8 cellular contexts compared by ENCODE assay signal in the genomic region with DNA sequence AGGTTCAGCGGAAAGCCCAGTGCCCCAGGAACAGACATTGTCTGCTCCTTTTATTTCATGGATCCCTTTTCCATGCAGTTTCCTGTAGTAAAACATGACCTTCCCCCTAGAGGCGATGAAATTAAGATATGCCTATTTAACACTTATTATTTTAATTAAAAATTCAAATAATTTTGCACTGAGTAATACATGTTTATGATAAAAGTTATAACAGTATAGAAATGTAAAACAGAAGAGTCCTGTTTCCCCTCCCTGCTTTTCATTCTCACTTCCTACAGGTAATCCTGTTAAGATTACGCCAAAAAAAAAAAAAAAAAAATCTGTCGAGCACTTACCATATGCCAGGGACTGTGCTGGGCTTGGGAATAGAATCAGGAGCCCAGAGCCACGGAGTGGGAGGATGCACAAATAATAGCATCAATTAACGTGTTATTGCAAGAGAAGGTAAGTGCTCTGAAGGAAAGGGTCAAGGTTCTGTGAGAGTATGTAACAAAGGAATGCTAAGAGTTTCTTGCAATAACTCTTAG. TPM values are rescaled to one million over a fixed set of nuclear protein-coding genes. Genes with fewer than 3 reads are reported as not detected.
DNase-seq lines count a peak whose midpoint lies in the region; ATAC-seq, FAIRE-seq and TF ChIP-seq lines count a peak whose summit lies in the region.

No MANE protein-coding gene starts in this region.

- H2BK5ac ChIP-seq in IMR-90 (ENCODE audit: low read depth, low read length, poor library complexity, severe bottlenecking), result no peak overlapping the region

- H3K4me2 ChIP-seq in IMR-90 (ENCODE audit: low read depth, low read length) (peak overlapping the region; percentile 86), K562 (ENCODE audit: insufficient read depth, low read length) (peak overlapping the region; percentile 59)

- TF ChIP-seq POLR2A in IMR-90 (IDR thresholded peaks at IDR 0.05; ENCODE audit: low read depth, low read length) (no peak), K562 (conservative IDR thresholded peaks at IDR 0.05) (no peak)

- DNase-seq in AG10803 (ENCODE audit: low read depth) (no peak), IMR-90 (no peak), K562 (ENCODE audit: extremely low read depth in 1 of 4, low spot score in 3 of 4) (no peak), glomerular visceral epithelial cell (ENCODE audit: extremely low spot score) (no peak), NOMO-1 (lab: John Stamatoyannopoulos, UW; ENCODE audit: unreplicated experiment in 2 of 2) (no peak)

- H3K36me3 ChIP-seq in IMR-90 (ENCODE audit: control insufficient read depth, insufficient read depth, low read length) (no peaks in the 10 kb centered on the region), K562 (ENCODE audit: control insufficient read depth, insufficient read depth, low read length) (peaks cover 8% of the 10 kb centered on the region; the same call in 2 of the 3 replicates)

- H3K27ac ChIP-seq in IMR-90 (ENCODE audit: insufficient read depth, low read length) (no peak overlapping the region), K562 (ENCODE audit: extremely low read depth, low read depth, low read length) (peak overlapping the region; percentile 84; the same call in 1 of the 3 replicates)

- CTCF ChIA-PET in IMR-90 (lab: Yijun Ruan, JAX), result no interaction called here
- CTCF ChIA-PET in K562 (lab: Yijun Ruan, JAX; ENCODE audit: low intra/inter-chr PET ratio), result interaction anchor here (0.6 to 1.4 kb wide), 4 partner anchors 55 to 81 kb away, joined by 3 to 8 read pairs (median 3); no protein-coding TSS in a partner anchor

- H4K5ac ChIP-seq in IMR-90 (ENCODE audit: low read depth, low read length), result peak overlapping the region; percentile 53

- H3K79me1 ChIP-seq in IMR-90 (ENCODE audit: low read depth in 1 of 2, low read length in 2 of 2), result peaks cover 0 to 22% of the 10 kb centered on the region in 2 experiments; a peak in 3 of 4 replicates

- H4K20me1 ChIP-seq in IMR-90 (ENCODE audit: insufficient read depth, low read length), result no peaks in the 10 kb centered on the region
- peaks cover 4% of the 10 kb centered on the region; the same call in 1 of the 2 replicates for H4K20me1 ChIP-seq in K562 (replicated peaks; ENCODE audit: control insufficient read depth, insufficient read depth, low read length)

- TF ChIP-seq CTCF in AG10803 (conservative IDR thresholded peaks at IDR 0.05; ENCODE audit: low read length) (no peak), IMR-90 (conservative IDR thresholded peaks at IDR 0.05; ENCODE audit: low read depth, low read length) (no peak), K562 (IDR thresholded peaks at IDR 0.05 in 2 of 3, conservative IDR thresholded peaks at IDR 0.05 in 1 of 3; ENCODE audit: insufficient read depth in 2 of 3, low read depth in 1 of 3, low read length in 3 of 3) (no peak)

- H2BK15ac ChIP-seq in IMR-90 (ENCODE audit: low read depth, low read length), result no peak overlapping the region

- H3K23ac ChIP-seq in IMR-90 (ENCODE audit: low read depth, low read length), result peak overlapping the region; percentile 58; the same call in 1 of the 2 replicates

- TF ChIP-seq RAD21 in IMR-90 (IDR thresholded peaks at IDR 0.05; ENCODE audit: low read length), result no peak
- no peak for TF ChIP-seq RAD21 in K562 (CRISPR knock-in tag; conservative IDR thresholded peaks at IDR 0.05 in 1 of 2, IDR thresholded peaks at IDR 0.05 in 1 of 2)

- H3K9me1 ChIP-seq in IMR-90 (ENCODE audit: insufficient read depth, low read length) (no peaks in the 10 kb centered on the region; the same call in 1 of the 2 replicates), K562 (ENCODE audit: control insufficient read depth, insufficient read depth, low read length) (no peaks in the 10 kb centered on the region)

- ATAC-seq in IMR-90 (ENCODE audit: low read depth), result no peak
- ATAC-seq in K562, result no peak
- no peak for ATAC-seq in HG02798 (IDR thresholded peaks at IDR 0.05; ENCODE audit: poor library complexity, unreplicated experiment)
- ATAC-seq in GM19324 (IDR thresholded peaks at IDR 0.05; ENCODE audit: low FRiP score, unreplicated experiment), result no peak

- H3K14ac ChIP-seq in IMR-90 (replicated peaks; ENCODE audit: low read depth, low read length), result peak overlapping the region; percentile 37; the same call in 1 of the 2 replicates

- H3K79me2 ChIP-seq in K562 (ENCODE audit: control insufficient read depth, insufficient read depth, low read length), result peaks cover 34% of the 10 kb centered on the region

- no peak for FAIRE-seq in K562 (lab: Jason Lieb, UNC)

- intact Hi-C loops in IMR-90 (cut with micrococcal nuclease) (loop anchor here (1.0 to 2.0 kb wide), 2 partner anchors 48 to 90 kb away; partner anchors contain the start of genes C1RL, EMG1 and PHB2), K562 (cut with micrococcal nuclease) (loop anchor here (5.0 kb wide), 1 partner anchor 47 kb away; the partner anchor contains the start of genes EMG1 and PHB2)

- no peak overlapping the region for H2AK9ac ChIP-seq in IMR-90 (replicated peaks; ENCODE audit: low read depth, low read length, poor library complexity)

- peaks cover 5% of the 10 kb centered on the region; the same call in 1 of the 2 replicates for H3K4me1 ChIP-seq in IMR-90 (ENCODE audit: control insufficient read depth, insufficient read depth, low read length)
- peaks cover 5 to 24% of the 10 kb centered on the region in 2 experiments; a peak in 4 of 5 replicates for H3K4me1 ChIP-seq in K562 (replicated peaks in 1 of 2; ENCODE audit: control insufficient read depth in 2 of 2, insufficient read depth in 2 of 2, low read length in 2 of 2)
- H3K4me1 ChIP-seq in mononuclear cell (ENCODE audit: insufficient read depth, low read length), result peaks cover 35% of the 10 kb centered on the region

- H4K8ac ChIP-seq in IMR-90 (ENCODE audit: low read depth in 2 of 2, low read length in 2 of 2), result peak overlapping the region in 1 of 2 experiments; percentile 45; a peak in 1 of 4 replicates

- no peak overlapping the region; the same call in 1 of the 2 replicates for H3K4ac ChIP-seq in IMR-90 (ENCODE audit: low read depth, low read length)

- H3K9ac ChIP-seq in IMR-90 (ENCODE audit: low read depth, low read length), result peak overlapping the region; percentile 48; the same call in 1 of the 2 replicates
- peak overlapping the region; percentile 70 to 94; a peak in 3 of 4 replicates for H3K9ac ChIP-seq in K562 (ENCODE audit: insufficient read depth in 1 of 2, low read depth in 2 of 2, low read length in 2 of 2)

- H3K27me3 ChIP-seq in IMR-90 (ENCODE audit: control insufficient read depth, insufficient read depth, low read length) (no peaks in the 10 kb centered on the region), K562 (ENCODE audit: control insufficient read depth in 2 of 2, insufficient read depth in 2 of 2, low read length in 2 of 2) (no peaks in the 10 kb centered on the region), mononuclear cell (ENCODE audit: insufficient read depth, low read length) (no peaks in the 10 kb centered on the region)

- BruUV-seq in IMR-90 (replicated peaks; lab: Mats Ljungman, UMichigan) (no TSS peak), K562 (replicated peaks; lab: Mats Ljungman, UMichigan) (no TSS peak)

- no peaks in the 10 kb centered on the region for H3K9me3 ChIP-seq in IMR-90 (ENCODE audit: control insufficient read depth, insufficient read depth, low read length)
- H3K9me3 ChIP-seq in K562 (replicated peaks; ENCODE audit: control insufficient read depth, insufficient read depth, low read depth, low read length), result no peaks in the 10 kb centered on the region
- H3K9me3 ChIP-seq in mononuclear cell (ENCODE audit: low read depth, low read length), result no peaks in the 10 kb centered on the region

- H3K56ac ChIP-seq in IMR-90 (ENCODE audit: extremely low read depth, insufficient read depth, low read length), result no peak overlapping the region

- POLR2A ChIA-PET in IMR-90 (lab: Charles Lee; ENCODE audit: unreplicated experiment) (no interaction called here), K562 (lab: Yijun Ruan, JAX) (interaction anchor here (0.8 kb wide), 1 partner anchor 49 kb away, joined by 5 read pairs; no protein-coding TSS in a partner anchor)

- no peak overlapping the region for H2BK120ac ChIP-seq in IMR-90 (ENCODE audit: low read depth, low read length)

- peak overlapping the region; percentile 93 for H2AFZ ChIP-seq in IMR-90 (replicated peaks; ENCODE audit: low read length, poor library complexity)
- peak overlapping the region; percentile 75 for H2AFZ ChIP-seq in K562 (ENCODE audit: low read depth, low read length)

- no peak overlapping the region for H2AK5ac ChIP-seq in IMR-90 (ENCODE audit: low read depth, low read length)

- TF ChIP-seq EP300 in K562 (IDR thresholded peaks at IDR 0.05; ENCODE audit: low read length), result no peak

- H3K4me3 ChIP-seq in AG10803 (ENCODE audit: low read length) (peak overlapping the region; percentile 70), IMR-90 (ENCODE audit: insufficient read depth, low read depth, low read length) (peak overlapping the region; percentile 90; the same call in 1 of the 2 replicates), K562 (peak overlapping the region; percentile 85), mononuclear cell (ENCODE audit: low read length) (peak overlapping the region; percentile 92)

- WGBS in IMR-90 (ENCODE audit: extremely low coverage in 2 of 2, insufficient read length in 1 of 2), 2 experiments, result no CpG with 5 or more reads among the region's 6 CpGs
- 9% methylated on average over 4 of the region's 6 CpGs for WGBS in K562 (ENCODE audit: insufficient coverage, low coverage, missing lambda C conversion rate)

- H3K18ac ChIP-seq in IMR-90 (ENCODE audit: low read depth, low read length), result no peak overlapping the region

- in situ Hi-C loops in IMR-90 (cut with MboI; ENCODE audit: low sequenced_read_pairs) (no loop called here), K562 (cut with MboI) (no loop called here)

- no peak overlapping the region for H2BK20ac ChIP-seq in IMR-90 (ENCODE audit: low read depth, low read length)

- dilution Hi-C loops in IMR-90 (cut with HindIII; ENCODE audit: low sequenced_read_pairs, unreplicated experiment), result no loop called here

- H4K91ac ChIP-seq in IMR-90 (ENCODE audit: insufficient read depth, low read depth, low read length), result no peak overlapping the region

RNA-seq across cellular contexts. Expression of gene LPCAT3, which starts 0.8 kb away (rescaled TPM):
- total RNA-seq in IMR-90 (2012; rRNA removed) (6.4 and 7.0 TPM in 2 replicates), K562 (2014; rRNA removed) (14.3 and 17.4 TPM in 2 replicates), K562 (2014; rRNA removed; fragmentation: Illumina TruSeq; extraction: Trizol) (22.2 and 22.4 TPM in 2 replicates), K562 (2015; rRNA removed; fragmentation: Illumina TruSeq; extraction: Trizol) (23.0 and 25.3 TPM in 2 replicates), K562 (2021) (31.1 and 32.5 TPM in 2 replicates), mononuclear cell (11.0 TPM)
- polyA plus RNA-seq in IMR-90 (2012; rRNA removed) (17.4 and 18.6 TPM in 2 replicates), K562 (2011; rRNA removed) (47.0 and 52.5 TPM in 2 replicates), K562 (2014; fragmentation: Illumina TruSeq; extraction: Trizol) (40.3 and 44.3 TPM in 2 replicates), K562 (2014; fragmentation: Nextera tagmentation; extraction: Ambion mirVana) (1 to 10 TPM; 4.9 to 5.6 TPM), K562 (2014; rRNA removed) (27.4 and 34.7 TPM in 2 replicates)
- 12.0 and 14.0 TPM in 2 replicates for polyA plus RNA-seq in IMR-90 (2012; cell fraction: cytosol; rRNA removed)
- polyA plus RNA-seq in IMR-90 (2012; cell fraction: nucleus; rRNA removed; ENCODE audit: low replicate concordance), result 18.1 and 40.0 TPM in 2 replicates
- total RNA-seq in K562 (2011; cell fraction: chromatin; rRNA removed; ENCODE audit: low replicate concordance), result 98.6 and 135 TPM in 2 replicates
- 109 and 111 TPM in 2 replicates for total RNA-seq in K562 (2011; cell fraction: nucleolus; rRNA removed)
- total RNA-seq in K562 (2011; cell fraction: nucleoplasm; rRNA removed), result 113 and 115 TPM in 2 replicates
- polyA plus RNA-seq in K562 (2011; cell fraction: cytosol; rRNA removed), result 49.0 and 53.0 TPM in 2 replicates
- 54.2 and 55.4 TPM in 2 replicates for polyA plus RNA-seq in K562 (2011; cell fraction: nucleus; rRNA removed)
- 22.1 and 29.4 TPM in 2 replicates for polyA plus RNA-seq in K562 (2012)
- polyA minus RNA-seq in K562 (2011; rRNA and poly(A)+ RNA removed), result 41.0 and 52.4 TPM in 2 replicates
- polyA minus RNA-seq in K562 (2011; cell fraction: cytosol; rRNA and poly(A)+ RNA removed), result 21.6 and 22.0 TPM in 2 replicates
- 19.3 and 28.1 TPM in 2 replicates for polyA minus RNA-seq in K562 (2011; cell fraction: nucleus; rRNA and poly(A)+ RNA removed)

RNA-seq across cellular contexts. Expression of gene C1S, which starts 41.4 kb away (rescaled TPM):
- total RNA-seq in IMR-90 (2012; rRNA removed) (34.4 and 49.6 TPM in 2 replicates), K562 (2014; rRNA removed) (0.04 and 0.27 TPM in 2 replicates), K562 (2014; rRNA removed; fragmentation: Illumina TruSeq; extraction: Trizol) (0.29 and 0.35 TPM in 2 replicates), K562 (2015; rRNA removed; fragmentation: Illumina TruSeq; extraction: Trizol) (0.08 and 0.25 TPM in 2 replicates), K562 (2021) (0.84 and 1.2 TPM in 2 replicates), mononuclear cell (0.84 TPM)
- polyA plus RNA-seq in IMR-90 (2012; rRNA removed) (64.1 and 85.4 TPM in 2 replicates), K562 (2011; rRNA removed) (0.39 and 0.95 TPM in 2 replicates), K562 (2014; fragmentation: Illumina TruSeq; extraction: Trizol) (0.45 and 0.46 TPM in 2 replicates), K562 (2014; fragmentation: Nextera tagmentation; extraction: Ambion mirVana) (under 1 TPM; 0.08 to 0.11 TPM), K562 (2014; rRNA removed) (0.12 and 0.26 TPM in 2 replicates)
- 38.0 and 64.8 TPM in 2 replicates for polyA plus RNA-seq in IMR-90 (2012; cell fraction: cytosol; rRNA removed)
- 60.2 and 228 TPM in 2 replicates for polyA plus RNA-seq in IMR-90 (2012; cell fraction: nucleus; rRNA removed; ENCODE audit: low replicate concordance)
- 3.2 and 4.9 TPM in 2 replicates for total RNA-seq in K562 (2011; cell fraction: chromatin; rRNA removed; ENCODE audit: low replicate concordance)
- total RNA-seq in K562 (2011; cell fraction: nucleolus; rRNA removed), result 1.8 and 2.7 TPM in 2 replicates
- 1.8 and 2.6 TPM in 2 replicates for total RNA-seq in K562 (2011; cell fraction: nucleoplasm; rRNA removed)
- 0.09 and 0.18 TPM in 2 replicates for polyA plus RNA-seq in K562 (2011; cell fraction: cytosol; rRNA removed)
- 2.1 and 3.7 TPM in 2 replicates for polyA plus RNA-seq in K562 (2011; cell fraction: nucleus; rRNA removed)
- polyA plus RNA-seq in K562 (2012), result 0.26 and 0.48 TPM in 2 replicates
- 0.28 and 0.87 TPM in 2 replicates for polyA minus RNA-seq in K562 (2011; rRNA and poly(A)+ RNA removed)
- not detected in 2 replicates for polyA minus RNA-seq in K562 (2011; cell fraction: cytosol; rRNA and poly(A)+ RNA removed)
- 1.2 and 1.8 TPM in 2 replicates for polyA minus RNA-seq in K562 (2011; cell fraction: nucleus; rRNA and poly(A)+ RNA removed)

RNA-seq across cellular contexts. Expression of gene EMG1, which starts 48.4 kb away (rescaled TPM):
- total RNA-seq in IMR-90 (2012; rRNA removed), result 43.6 and 66.1 TPM in 2 replicates
- polyA plus RNA-seq in IMR-90 (2012; rRNA removed), result 37.5 and 43.1 TPM in 2 replicates
- polyA plus RNA-seq in IMR-90 (2012; cell fraction: cytosol; rRNA removed), result 25.0 and 67.8 TPM in 2 replicates
- 11.1 and 24.5 TPM in 2 replicates for polyA plus RNA-seq in IMR-90 (2012; cell fraction: nucleus; rRNA removed; ENCODE audit: low replicate concordance)
- 73.4 and 85.5 TPM in 2 replicates for total RNA-seq in K562 (2011; cell fraction: chromatin; rRNA removed; ENCODE audit: low replicate concordance)
- total RNA-seq in K562 (2011; cell fraction: nucleolus; rRNA removed), result 47.0 and 47.5 TPM in 2 replicates
- 50.0 and 50.4 TPM in 2 replicates for total RNA-seq in K562 (2011; cell fraction: nucleoplasm; rRNA removed)
- total RNA-seq in K562 (2014; rRNA removed), result 66.5 and 97.2 TPM in 2 replicates
- total RNA-seq in K562 (2014; rRNA removed; fragmentation: Illumina TruSeq; extraction: Trizol), result 82.7 and 85.9 TPM in 2 replicates
- 66.9 and 75.1 TPM in 2 replicates for total RNA-seq in K562 (2015; rRNA removed; fragmentation: Illumina TruSeq; extraction: Trizol)
- 85.1 and 92.0 TPM in 2 replicates for total RNA-seq in K562 (2021)
- polyA plus RNA-seq in K562 (2011; rRNA removed), result 71.4 and 92.5 TPM in 2 replicates
- polyA plus RNA-seq in K562 (2011; cell fraction: cytosol; rRNA removed), result 55.9 and 63.4 TPM in 2 replicates
- 51.0 and 63.3 TPM in 2 replicates for polyA plus RNA-seq in K562 (2011; cell fraction: nucleus; rRNA removed)
- polyA plus RNA-seq in K562 (2012), result 50.3 and 124 TPM in 2 replicates
- polyA plus RNA-seq in K562 (2014; fragmentation: Illumina TruSeq; extraction: Trizol), result 99.2 and 121 TPM in 2 replicates
- 100 to 1,000 TPM; 149 to 186 TPM for polyA plus RNA-seq in K562 (2014; fragmentation: Nextera tagmentation; extraction: Ambion mirVana)
- polyA plus RNA-seq in K562 (2014; rRNA removed), result 107 and 112 TPM in 2 replicates
- polyA minus RNA-seq in K562 (2011; rRNA and poly(A)+ RNA removed), result 32.7 and 39.5 TPM in 2 replicates
- polyA minus RNA-seq in K562 (2011; cell fraction: cytosol; rRNA and poly(A)+ RNA removed), result 15.3 and 30.8 TPM in 2 replicates
- polyA minus RNA-seq in K562 (2011; cell fraction: nucleus; rRNA and poly(A)+ RNA removed), result 19.4 and 30.4 TPM in 2 replicates
- 30.6 TPM for total RNA-seq in mononuclear cell

RNA-seq across cellular contexts. Expression of gene PHB2, which starts 48.6 kb away (rescaled TPM):
- 219 and 240 TPM in 2 replicates for total RNA-seq in IMR-90 (2012; rRNA removed)
- polyA plus RNA-seq in IMR-90 (2012; rRNA removed), result 286 and 298 TPM in 2 replicates
- 237 and 296 TPM in 2 replicates for polyA plus RNA-seq in IMR-90 (2012; cell fraction: cytosol; rRNA removed)
- 247 and 256 TPM in 2 replicates for polyA plus RNA-seq in IMR-90 (2012; cell fraction: nucleus; rRNA removed; ENCODE audit: low replicate concordance)
- 114 and 294 TPM in 2 replicates for total RNA-seq in K562 (2011; cell fraction: chromatin; rRNA removed; ENCODE audit: low replicate concordance)
- total RNA-seq in K562 (2011; cell fraction: nucleolus; rRNA removed), result 282 and 350 TPM in 2 replicates
- 189 and 209 TPM in 2 replicates for total RNA-seq in K562 (2011; cell fraction: nucleoplasm; rRNA removed)
- total RNA-seq in K562 (2014; rRNA removed), result 445 and 447 TPM in 2 replicates
- total RNA-seq in K562 (2014; rRNA removed; fragmentation: Illumina TruSeq; extraction: Trizol), result 245 and 293 TPM in 2 replicates
- total RNA-seq in K562 (2015; rRNA removed; fragmentation: Illumina TruSeq; extraction: Trizol), result 333 and 335 TPM in 2 replicates
- 345 and 377 TPM in 2 replicates for total RNA-seq in K562 (2021)
- polyA plus RNA-seq in K562 (2011; rRNA removed), result 437 and 459 TPM in 2 replicates
- polyA plus RNA-seq in K562 (2011; cell fraction: cytosol; rRNA removed), result 556 and 694 TPM in 2 replicates
- 446 and 452 TPM in 2 replicates for polyA plus RNA-seq in K562 (2011; cell fraction: nucleus; rRNA removed)
- polyA plus RNA-seq in K562 (2012), result 284 and 340 TPM in 2 replicates
- 428 and 468 TPM in 2 replicates for polyA plus RNA-seq in K562 (2014; fragmentation: Illumina TruSeq; extraction: Trizol)
- polyA plus RNA-seq in K562 (2014; fragmentation: Nextera tagmentation; extraction: Ambion mirVana), result 100 to 1,000 TPM in 1 of 2 experiments, 10 to 100 TPM in 1; 73.6 to 123 TPM
- polyA plus RNA-seq in K562 (2014; rRNA removed), result 449 and 464 TPM in 2 replicates
- 158 and 180 TPM in 2 replicates for polyA minus RNA-seq in K562 (2011; rRNA and poly(A)+ RNA removed)
- 115 and 128 TPM in 2 replicates for polyA minus RNA-seq in K562 (2011; cell fraction: cytosol; rRNA and poly(A)+ RNA removed)
- polyA minus RNA-seq in K562 (2011; cell fraction: nucleus; rRNA and poly(A)+ RNA removed), result 169 and 221 TPM in 2 replicates
- total RNA-seq in mononuclear cell, result 131 TPM
